Comparison of ENCODE assay signal across 12 cellular contexts in genomic region chr5:89282832-89283510, GRCh38.
A peak's percentile ranks its signal among the peaks of the same experiment; 100 is the strongest.
DNase-seq lines count a peak whose midpoint lies in the region; ATAC-seq and TF ChIP-seq lines count a peak whose summit lies in the region.
"Had no signal": no experiment of that assay in that cellular context is flagged by ENCODE, and none has a peak within 500 bp of the region (broad histone marks: within the 10 kb centered on the region; RNA-seq: fewer than 3 reads in every experiment).

No MANE protein-coding gene starts in this region.

- ATAC-seq in GM19463 (IDR thresholded peaks at IDR 0.05; ENCODE audit: unreplicated experiment) (peak; percentile 43), PC-3 (peak; percentile 87)

- peak overlapping the region; percentile 43 for H3K9ac ChIP-seq in PC-3 (ENCODE audit: low read length)

- CTCF ChIA-PET in PC-3 (lab: Charles Lee), result no interaction called here

- no peaks in the 10 kb centered on the region for H4K20me1 ChIP-seq in PC-3 (ENCODE audit: low read length)

- peak overlapping the region; percentile 62 for H3K4me2 ChIP-seq in PC-3 (ENCODE audit: low read length)

- no peaks in the 10 kb centered on the region for H3K79me2 ChIP-seq in PC-3 (ENCODE audit: low read length)

- H3F3A ChIP-seq in PC-3 (ENCODE audit: low read length, unreplicated experiment), result no peaks in the 10 kb centered on the region

- in situ Hi-C loops in GM13976 (cut with MboI; ENCODE audit: low sequenced_read_pairs, unreplicated experiment), result loop anchor here (25.0 kb wide), 1 partner anchor 396 kb away; the partner anchor contains the start of gene MEF2C

- H3K27ac ChIP-seq in PC-3 (ENCODE audit: low read length), result peak overlapping the region; percentile 93
- H3K27ac ChIP-seq: HL-60, ovary had no signal

- peak overlapping the region; percentile 63; the same call in 1 of the 2 replicates for H2AFZ ChIP-seq in PC-3 (ENCODE audit: low read length)

- DNase-seq in A172 (ENCODE audit: low spot score), result peak; percentile 85
- peak; percentile 82 for DNase-seq in PC-3
- DNase-seq in fibroblast of peridontal ligament (ENCODE audit: extremely low read depth), result peak; percentile 77
- no peak for DNase-seq in GF-D8 (lab: John Stamatoyannopoulos, UW)
- no peak for DNase-seq in NCI-H2029 treated with DMSO at 0.1 percent for 48 hours (lab: John Stamatoyannopoulos, UW)
- DNase-seq in Ammon's horn (ENCODE audit: low spot score), result no peak
- no peak for DNase-seq in GM13976 (ENCODE audit: low spot score)
- DNase-seq: activated T-cell treated with anti-CD3 and anti-CD28 coated beads, Interleukin-2, amount 50 U/mL, for 72 hours; NCI-H1694 treated with DMSO at 0.1 percent for 48 hours; ovary had no signal

- TF ChIP-seq CTCF in PC-3 (conservative IDR thresholded peaks at IDR 0.05; ENCODE audit: low read depth, low read length) (no peak), GM13976 (IDR thresholded peaks at IDR 0.05; ENCODE audit: borderline replicate concordance, control extremely low read depth, extremely low read depth, insufficient read depth, missing control alignments) (no peak)

- H3K9me2 ChIP-seq in PC-3 (replicated peaks; ENCODE audit: low read length), result no peaks in the 10 kb centered on the region

- peaks cover 32% of the 10 kb centered on the region for H3K4me1 ChIP-seq in PC-3 (ENCODE audit: insufficient read depth, low read length)

- POLR2A ChIA-PET in PC-3 (lab: Charles Lee; ENCODE audit: unreplicated experiment), result no interaction called here

- intact Hi-C loops in PC-3 (cut with micrococcal nuclease), result no loop called here

- no peaks in the 10 kb centered on the region for H3K27me3 ChIP-seq in PC-3 (ENCODE audit: low read length)
- H3K27me3 ChIP-seq: ovary had no signal

- no peaks in the 10 kb centered on the region for H3K36me3 ChIP-seq in PC-3 (ENCODE audit: low read depth, low read length)
- H3K36me3 ChIP-seq: ovary had no signal

- no peaks in the 10 kb centered on the region for H3K9me3 ChIP-seq in PC-3 (ENCODE audit: low read length)
- H3K9me3 ChIP-seq: ovary had no signal

- no TSS peak for BruUV-seq in PC-3 (replicated peaks; lab: Mats Ljungman, UMichigan)

- 0 out of 2 replicates have a peak overlapping the region, but pooled peaks have one; percentile 13 for H3K4me3 ChIP-seq in PC-3 (ENCODE audit: low read length)
- H3K4me3 ChIP-seq: ovary had no signal

Comparison
In these comparisons a context has a peak if more than half of its experiments do, and no peak if none do; other contexts are left out.
1. DNase-seq: peak in A172 (single experiment), PC-3 (single experiment) and fibroblast of peridontal ligament (single experiment); none in GF-D8 (single experiment), NCI-H2029 treated with DMSO at 0.1 percent for 48 hours (single experiment), Ammon's horn (single experiment) and GM13976 (single experiment).